Comparison of ENCODE assay signal across 15 cellular contexts in genomic region chr6:125258651-125259353, GRCh38. TPM values are rescaled to one million over a fixed set of nuclear protein-coding genes. Genes with fewer than 3 reads are reported as not detected.
A peak's percentile ranks its signal among the peaks of the same experiment; 100 is the strongest.
DNase-seq lines count a peak whose midpoint lies in the region; ATAC-seq lines count a peak whose summit lies in the region.
"Had no signal": no experiment of that assay in that cellular context is flagged by ENCODE, and none has a peak within 500 bp of the region (broad histone marks: within the 10 kb centered on the region; RNA-seq: fewer than 3 reads in every experiment).

No MANE protein-coding gene starts in this region.

- H3K27ac Mint-ChIP-seq in immature natural killer cell = peak overlapping the region in 2 of 6 donors; percentile 17
- H3K27ac Mint-ChIP-seq: activated naive CD8-positive, alpha-beta T cell; H9 had no signal

- peaks cover 13 to 20% of the 10 kb centered on the region in 2 donors for H3K4me1 Mint-ChIP-seq in immature natural killer cell

- peak; percentile 85 for ATAC-seq in GM19351 (IDR thresholded peaks at IDR 0.05; ENCODE audit: unreplicated experiment)
- ATAC-seq in HG03342 (IDR thresholded peaks at IDR 0.05; ENCODE audit: unreplicated experiment) = peak; percentile 59

- H3K36me3 Mint-ChIP-seq in immature natural killer cell = no peaks in the 10 kb centered on the region

- peaks cover 0 to 3% (median 2%) of the 10 kb centered on the region in 3 donors for H3K27me3 Mint-ChIP-seq in immature natural killer cell (ENCODE audit: low read depth in 3 of 3)
- H3K27me3 Mint-ChIP-seq: activated naive CD8-positive, alpha-beta T cell had no signal

- H3K4me3 Mint-ChIP-seq in immature natural killer cell = no peak overlapping the region
- H3K4me3 Mint-ChIP-seq: activated naive CD8-positive, alpha-beta T cell; H9 had no signal

- H3K9me3 Mint-ChIP-seq in immature natural killer cell = no peaks in the 10 kb centered on the region
- H3K9me3 Mint-ChIP-seq: H9 had no signal

- DNase-seq in OCI-M1 (lab: John Stamatoyannopoulos, UW) (peak; percentile 70), medulla oblongata (ENCODE audit: extremely low spot score) (peak; percentile 12), immature natural killer cell (no peak), COR-L47 (lab: John Stamatoyannopoulos, UW) (no peak), NCI-H2081 treated with DMSO at 0.1 percent for 48 hours (lab: John Stamatoyannopoulos, UW) (no peak)
- DNase-seq in stimulated activated CD4-positive, alpha-beta T cell treated with anti-CD3 and anti-CD28 coated beads, Interleukin-2, amount 100 ng/mL, for 48 hours = no peak
- DNase-seq: DMS79; H9; head of caudate nucleus; NCI-H2029; stimulated activated naive CD4-positive, alpha-beta T cell; WERI-Rb-1 had no signal

RNA-seq across cellular contexts. Expression of gene HDDC2, which starts 43.0 kb away (rescaled TPM):
- polyA plus RNA-seq in immature natural killer cell = 100 to 1,000 TPM; 175 to 238 (median 228) TPM

Comparison
In these comparisons a context has a peak if more than half of its experiments do, and no peak if none do; other contexts are left out.
1. DNase-seq: peak in OCI-M1 (single experiment) and medulla oblongata (single experiment); none in immature natural killer cell (0 of 3), COR-L47 (single experiment), stimulated activated CD4-positive, alpha-beta T cell treated with anti-CD3 and anti-CD28 coated beads, Interleukin-2, amount 100 ng/mL, for 48 hours (0 of 2) and NCI-H2081 treated with DMSO at 0.1 percent for 48 hours (single experiment).